Comparison of ENCODE assay signal across 24 cellular contexts in the genomic region with DNA sequence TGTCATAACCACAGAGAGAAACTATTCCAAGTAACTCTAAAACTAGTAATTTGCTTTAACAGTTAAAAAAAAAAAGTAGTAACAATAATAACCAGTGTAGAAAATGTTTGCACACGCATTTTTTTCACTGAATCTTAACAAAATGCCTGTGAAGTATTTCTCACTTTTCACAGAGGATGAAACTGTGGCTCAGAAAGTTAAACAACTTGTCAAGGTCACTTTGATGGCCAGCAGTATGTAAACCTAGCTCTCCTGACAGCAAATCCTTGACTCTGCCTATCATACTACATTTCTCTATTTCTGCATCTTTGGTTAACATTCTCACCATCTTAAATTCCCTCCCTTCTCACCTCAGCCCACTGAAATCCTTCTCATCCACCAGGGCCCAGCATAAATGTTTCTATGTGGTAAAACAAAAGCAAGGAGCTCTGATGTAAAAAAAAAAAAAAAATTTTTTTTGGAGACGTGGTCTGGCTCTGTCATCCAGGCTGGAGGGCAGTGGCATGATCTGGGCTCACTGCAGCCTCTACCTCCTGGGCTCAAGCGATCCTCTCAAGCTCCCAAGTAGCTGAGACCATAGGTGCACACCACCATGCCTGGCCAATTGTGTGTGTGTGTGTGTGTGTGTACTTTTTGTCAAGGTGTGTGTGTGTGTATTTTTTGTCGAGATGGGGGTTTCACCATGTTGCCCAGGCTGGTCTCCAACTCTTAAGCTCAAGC. TPM values are rescaled to one million over a fixed set of nuclear protein-coding genes. Genes with fewer than 3 reads are reported as not detected.
DNase-seq lines count a peak whose midpoint lies in the region; ATAC-seq and TF ChIP-seq lines count a peak whose summit lies in the region.
"Had no signal": no experiment of that assay in that cellular context is flagged by ENCODE, and none has a peak within 500 bp of the region (broad histone marks: within the 10 kb centered on the region; RNA-seq: fewer than 3 reads in every experiment).

No MANE protein-coding gene starts in this region.

- H3K9me3 Mint-ChIP-seq in activated naive CD4-positive, alpha-beta T cell treated with anti-CD3 and anti-CD28 coated beads, Interleukin-2, amount 50 U/mL, for 72 hours: peaks cover 0 to 13% of the 10 kb centered on the region in 2 donors
- peaks cover 4% of the 10 kb centered on the region for H3K9me3 Mint-ChIP-seq in activated T-helper 17 cell treated with anti-CD3 and anti-CD28 coated beads, Interleukin-2, amount 50 U/mL, for 72 hours
- H3K9me3 Mint-ChIP-seq in stimulated activated effector memory CD8-positive, alpha-beta T cell treated with anti-CD3 and anti-CD28 coated beads, Interleukin-12 subunit alpha, Interleukin-12 subunit beta, amount 100 ng/mL, for 72 hours: peaks cover 6% of the 10 kb centered on the region
- H3K9me3 Mint-ChIP-seq: immature natural killer cell, memory B cell had no signal

- no peaks in the 10 kb centered on the region for H3K4me1 ChIP-seq in IMR-90 (ENCODE audit: control insufficient read depth, insufficient read depth, low read length)
- H3K4me1 ChIP-seq: adrenal gland, body of pancreas, sigmoid colon, uterus had no signal

- H3K9me3 ChIP-seq in IMR-90 (ENCODE audit: control insufficient read depth, insufficient read depth, low read length): no peaks in the 10 kb centered on the region
- H3K9me3 ChIP-seq: adrenal gland; BLaER1 treated with 17β-estradiol and CSF1 and Interleukin-3, amounts not matched to agents 10 nM and 100 nM; body of pancreas; sigmoid colon; uterus had no signal

- intact Hi-C loops in IMR-90 (cut with micrococcal nuclease): loop anchor here (10.0 kb wide), 1 partner anchor 936 kb away; no protein-coding TSS in a partner anchor

- H3K4ac ChIP-seq in IMR-90 (ENCODE audit: low read depth, low read length): no peak overlapping the region

- H3K36me3 ChIP-seq in IMR-90 (ENCODE audit: control insufficient read depth, insufficient read depth, low read length): 0 out of 2 replicates have a peak, but pooled peaks cover 11% of the 10 kb centered on the region
- H3K36me3 ChIP-seq: uterus had no signal

- no peak overlapping the region for H3K23ac ChIP-seq in IMR-90 (ENCODE audit: low read depth, low read length)

- no peak overlapping the region for H2AK5ac ChIP-seq in IMR-90 (ENCODE audit: low read depth, low read length)

- no peak overlapping the region for H4K91ac ChIP-seq in IMR-90 (ENCODE audit: insufficient read depth, low read depth, low read length)

- TF ChIP-seq POLR2A in IMR-90 (IDR thresholded peaks at IDR 0.05; ENCODE audit: low read depth, low read length): no peak

- no peaks in the 10 kb centered on the region for H3K27me3 ChIP-seq in IMR-90 (ENCODE audit: control insufficient read depth, insufficient read depth, low read length)
- H3K27me3 ChIP-seq: adrenal gland; BLaER1 treated with 17β-estradiol and CSF1 and Interleukin-3, amounts not matched to agents 10 nM and 100 nM; body of pancreas; sigmoid colon; uterus had no signal

- CTCF ChIA-PET in IMR-90 (lab: Yijun Ruan, JAX): interaction anchor here (0.6 kb wide), 1 partner anchor 32 kb away, joined by 3 read pairs; no protein-coding TSS in a partner anchor

- no peak overlapping the region for H2AK9ac ChIP-seq in IMR-90 (replicated peaks; ENCODE audit: low read depth, low read length, poor library complexity)

- H3K4me2 ChIP-seq in IMR-90 (ENCODE audit: low read depth, low read length): no peak overlapping the region
- H3K4me2 ChIP-seq: BLaER1 treated with 17β-estradiol and CSF1 and Interleukin-3, amounts not matched to agents 10 nM and 100 nM had no signal

- BruUV-seq in IMR-90 (replicated peaks; lab: Mats Ljungman, UMichigan): no TSS peak

- POLR2A ChIA-PET in IMR-90 (lab: Charles Lee; ENCODE audit: unreplicated experiment): no interaction called here

- peaks cover 6 to 50% of the 10 kb centered on the region in 2 donors for H3K36me3 Mint-ChIP-seq in activated naive CD4-positive, alpha-beta T cell treated with anti-CD3 and anti-CD28 coated beads, Interleukin-2, amount 50 U/mL, for 72 hours
- H3K36me3 Mint-ChIP-seq in activated T-helper 17 cell treated with anti-CD3 and anti-CD28 coated beads, Interleukin-2, amount 50 U/mL, for 72 hours (ENCODE audit: low read depth): peaks cover 78% of the 10 kb centered on the region
- H3K36me3 Mint-ChIP-seq in stimulated activated effector memory CD8-positive, alpha-beta T cell treated with anti-CD3 and anti-CD28 coated beads, Interleukin-12 subunit alpha, Interleukin-12 subunit beta, amount 100 ng/mL, for 72 hours: peaks cover 76% of the 10 kb centered on the region

- peak overlapping the region; percentile 77 to 95 for H3K27ac Mint-ChIP-seq in activated naive CD4-positive, alpha-beta T cell treated with anti-CD3 and anti-CD28 coated beads, Interleukin-2, amount 50 U/mL, for 72 hours
- H3K27ac Mint-ChIP-seq in activated T-helper 17 cell treated with anti-CD3 and anti-CD28 coated beads, Interleukin-2, amount 50 U/mL, for 72 hours: peak overlapping the region; percentile 98
- peak overlapping the region; percentile 69 for H3K27ac Mint-ChIP-seq in stimulated activated effector memory CD8-positive, alpha-beta T cell treated with anti-CD3 and anti-CD28 coated beads, Interleukin-12 subunit alpha, Interleukin-12 subunit beta, amount 100 ng/mL, for 72 hours

- peak overlapping the region; percentile 45 for H2BK5ac ChIP-seq in IMR-90 (ENCODE audit: low read depth, low read length, poor library complexity, severe bottlenecking)

- 100% methylated on average over 1 of the region's 4 CpGs; no CpG with 5 or more reads in 1 of the 2 experiments for WGBS in IMR-90 (ENCODE audit: extremely low coverage in 2 of 2, insufficient read length in 1 of 2), 2 experiments

- DNase-seq in activated naive CD4-positive, alpha-beta T cell treated with anti-CD3 and anti-CD28 coated beads, Interleukin-2, amount 50 U/mL, for 72 hours (ENCODE audit: low spot score in 2 of 2): no peak
- no peak for DNase-seq in activated naive CD4-positive, alpha-beta T cell treated with anti-CD3 and anti-CD28 coated beads, Interleukin-2, amount 50 U/mL, for 16 hours
- no peak for DNase-seq in IMR-90
- no peak for DNase-seq in stimulated activated effector memory CD8-positive, alpha-beta T cell treated with anti-CD3 and anti-CD28 coated beads, Interleukin-12 subunit alpha, Interleukin-12 subunit beta, amount 100 ng/mL, for 72 hours (ENCODE audit: low spot score in 2 of 2)
- DNase-seq: adrenal gland; body of pancreas; hypothalamus; immature natural killer cell; NCI-H1048; NCI-H1694; NCI-H524 treated with DMSO at 0.1 percent for 48 hours; posterior cingulate gyrus; Right ventricle myocardium superior; sigmoid colon; stimulated activated CD4-positive, alpha-beta T cell treated with anti-CD3 and anti-CD28 coated beads, Interleukin-4, amount 100 ng/mL, for 24 hours; stimulated activated naive CD4-positive, alpha-beta T cell; uterus had no signal

- no peak overlapping the region for H2BK120ac ChIP-seq in IMR-90 (ENCODE audit: low read depth, low read length)

- H3K4me1 Mint-ChIP-seq in activated T-helper 17 cell treated with anti-CD3 and anti-CD28 coated beads, Interleukin-2, amount 50 U/mL, for 72 hours: peaks cover 28% of the 10 kb centered on the region
- H3K4me1 Mint-ChIP-seq in stimulated activated effector memory CD8-positive, alpha-beta T cell treated with anti-CD3 and anti-CD28 coated beads, Interleukin-12 subunit alpha, Interleukin-12 subunit beta, amount 100 ng/mL, for 72 hours: peaks cover 44% of the 10 kb centered on the region

- H2AFZ ChIP-seq in IMR-90 (replicated peaks; ENCODE audit: low read length, poor library complexity): no peak overlapping the region

- H2BK15ac ChIP-seq in IMR-90 (ENCODE audit: low read depth, low read length): no peak overlapping the region

- H3K56ac ChIP-seq in IMR-90 (ENCODE audit: extremely low read depth, insufficient read depth, low read length): no peak overlapping the region

- H3K14ac ChIP-seq in IMR-90 (replicated peaks; ENCODE audit: low read depth, low read length): no peak overlapping the region

- in situ Hi-C loops in IMR-90 (cut with MboI; ENCODE audit: low sequenced_read_pairs): loop anchor here (10.0 kb wide), 1 partner anchor 936 kb away; no protein-coding TSS in a partner anchor

- H4K8ac ChIP-seq in IMR-90 (ENCODE audit: low read depth in 2 of 2, low read length in 2 of 2): no peak overlapping the region

- no peak overlapping the region for H3K4me3 ChIP-seq in IMR-90 (ENCODE audit: insufficient read depth, low read depth, low read length)
- H3K4me3 ChIP-seq: adrenal gland; BLaER1 treated with 17β-estradiol and CSF1 and Interleukin-3, amounts not matched to agents 10 nM and 100 nM; body of pancreas; sigmoid colon; uterus had no signal

- no peaks in the 10 kb centered on the region; the same call in 1 of the 2 replicates for H4K20me1 ChIP-seq in IMR-90 (ENCODE audit: insufficient read depth, low read length)
- H4K20me1 ChIP-seq: BLaER1 treated with 17β-estradiol and CSF1 and Interleukin-3, amounts not matched to agents 10 nM and 100 nM had no signal

- dilution Hi-C loops in IMR-90 (cut with HindIII; ENCODE audit: low sequenced_read_pairs, unreplicated experiment): no loop called here

- H3K9ac ChIP-seq in IMR-90 (ENCODE audit: low read depth, low read length): no peak overlapping the region
- H3K9ac ChIP-seq: BLaER1 treated with 17β-estradiol and CSF1 and Interleukin-3, amounts not matched to agents 10 nM and 100 nM had no signal

- no peak overlapping the region for H3K18ac ChIP-seq in IMR-90 (ENCODE audit: low read depth, low read length)

- no peak for TF ChIP-seq RAD21 in IMR-90 (IDR thresholded peaks at IDR 0.05; ENCODE audit: low read length)

- no peak for TF ChIP-seq CTCF in IMR-90 (conservative IDR thresholded peaks at IDR 0.05; ENCODE audit: low read depth, low read length)

- H4K5ac ChIP-seq in IMR-90 (ENCODE audit: low read depth, low read length): no peak overlapping the region

- peak in 1 of 2 donors; percentile 50 for ATAC-seq in activated naive CD4-positive, alpha-beta T cell treated with anti-CD3 and anti-CD28 coated beads, Interleukin-2, amount 50 U/mL, for 72 hours
- ATAC-seq in IMR-90 (ENCODE audit: low read depth) (no peak; the same call in 1 of the 2 replicates), HG02970 (IDR thresholded peaks at IDR 0.05; ENCODE audit: low FRiP score, unreplicated experiment) (no peak), GM21825 (IDR thresholded peaks at IDR 0.05; ENCODE audit: unreplicated experiment) (no peak), HG03139 (IDR thresholded peaks at IDR 0.05; ENCODE audit: unreplicated experiment) (no peak)
- ATAC-seq in activated T-helper 17 cell treated with anti-CD3 and anti-CD28 coated beads, Interleukin-2, amount 50 U/mL, for 72 hours (replicated peaks): peak; percentile 39
- ATAC-seq in stimulated activated effector memory CD8-positive, alpha-beta T cell treated with anti-CD3 and anti-CD28 coated beads, Interleukin-12 subunit alpha, Interleukin-12 subunit beta, amount 100 ng/mL, for 72 hours: no peak
- ATAC-seq: body of pancreas had no signal

- no peaks in the 10 kb centered on the region for H3K27me3 Mint-ChIP-seq in activated T-helper 17 cell treated with anti-CD3 and anti-CD28 coated beads, Interleukin-2, amount 50 U/mL, for 72 hours
- H3K27me3 Mint-ChIP-seq: memory B cell had no signal

- H3K9me1 ChIP-seq in IMR-90 (ENCODE audit: insufficient read depth, low read length): no peaks in the 10 kb centered on the region

- no peak overlapping the region for H2BK20ac ChIP-seq in IMR-90 (ENCODE audit: low read depth, low read length)

- H3K27ac ChIP-seq in IMR-90 (ENCODE audit: insufficient read depth, low read length): no peak overlapping the region
- H3K27ac ChIP-seq: adrenal gland; BLaER1 treated with 17β-estradiol and CSF1 and Interleukin-3, amounts not matched to agents 10 nM and 100 nM; body of pancreas; sigmoid colon; uterus had no signal

- H3K79me1 ChIP-seq in IMR-90 (ENCODE audit: low read depth in 1 of 2, low read length in 2 of 2): peaks cover 11 to 24% of the 10 kb centered on the region in 2 experiments

- H3K4me3 Mint-ChIP-seq in activated T-helper 17 cell treated with anti-CD3 and anti-CD28 coated beads, Interleukin-2, amount 50 U/mL, for 72 hours: peak overlapping the region; percentile 79
- H3K4me3 Mint-ChIP-seq in stimulated activated effector memory CD8-positive, alpha-beta T cell treated with anti-CD3 and anti-CD28 coated beads, Interleukin-12 subunit alpha, Interleukin-12 subunit beta, amount 100 ng/mL, for 72 hours: no peak overlapping the region
- H3K4me3 Mint-ChIP-seq: immature natural killer cell, memory B cell had no signal

RNA-seq across cellular contexts. Expression of a gene that starts 26.1 kb away (rescaled TPM):
- total RNA-seq in activated naive CD4-positive, alpha-beta T cell treated with anti-CD3 and anti-CD28 coated beads, Interleukin-2, amount 50 U/mL, for 72 hours: 100 to 1,000 TPM in 1 of 2 donors, 10 to 100 TPM in 1; 87.1 to 186 TPM
- total RNA-seq in IMR-90 (2012; rRNA removed): under 0.01 TPM in 1 of 2 replicates, not detected in the other
- polyA plus RNA-seq in IMR-90 (2012; rRNA removed): 0.07 and 0.12 TPM in 2 replicates
- polyA plus RNA-seq in IMR-90 (2012; cell fraction: cytosol; rRNA removed): under 0.01 and 0.01 TPM in 2 replicates
- 0.26 and 0.38 TPM in 2 replicates for polyA plus RNA-seq in IMR-90 (2012; cell fraction: nucleus; rRNA removed; ENCODE audit: low replicate concordance)
- 100 to 1,000 TPM; 117 to 254 TPM for total RNA-seq in activated T-helper 17 cell treated with anti-CD3 and anti-CD28 coated beads, Interleukin-2, amount 50 U/mL, for 72 hours
- total RNA-seq: endothelial cell of umbilical vein had no signal
- polyA plus RNA-seq: immature natural killer cell had no signal

RNA-seq across cellular contexts. Expression of a gene that starts 34.9 kb away (rescaled TPM):
- 10 to 100 TPM; 21.9 to 29.3 TPM for total RNA-seq in activated naive CD4-positive, alpha-beta T cell treated with anti-CD3 and anti-CD28 coated beads, Interleukin-2, amount 50 U/mL, for 72 hours
- total RNA-seq in IMR-90 (2012; rRNA removed): 13.3 and 29.7 TPM in 2 replicates
- polyA plus RNA-seq in IMR-90 (2012; rRNA removed): 7.7 and 10.6 TPM in 2 replicates
- 0.62 and 0.77 TPM in 2 replicates for polyA plus RNA-seq in IMR-90 (2012; cell fraction: cytosol; rRNA removed)
- polyA plus RNA-seq in IMR-90 (2012; cell fraction: nucleus; rRNA removed; ENCODE audit: low replicate concordance): 0.53 and 5.0 TPM in 2 replicates
- total RNA-seq in activated T-helper 17 cell treated with anti-CD3 and anti-CD28 coated beads, Interleukin-2, amount 50 U/mL, for 72 hours: 10 to 100 TPM; 19.8 to 24.7 TPM

RNA-seq across cellular contexts. Expression of a gene that starts 55.2 kb away (rescaled TPM):
- 10 to 100 TPM; 15.0 to 25.2 TPM for total RNA-seq in activated naive CD4-positive, alpha-beta T cell treated with anti-CD3 and anti-CD28 coated beads, Interleukin-2, amount 50 U/mL, for 72 hours
- total RNA-seq in IMR-90 (2012; rRNA removed): 24.9 and 31.4 TPM in 2 replicates
- polyA plus RNA-seq in IMR-90 (2012; rRNA removed): 20.9 and 23.6 TPM in 2 replicates
- 9.9 and 14.9 TPM in 2 replicates for polyA plus RNA-seq in IMR-90 (2012; cell fraction: cytosol; rRNA removed)
- polyA plus RNA-seq in IMR-90 (2012; cell fraction: nucleus; rRNA removed; ENCODE audit: low replicate concordance): 2.1 and 8.6 TPM in 2 replicates
- total RNA-seq in activated T-helper 17 cell treated with anti-CD3 and anti-CD28 coated beads, Interleukin-2, amount 50 U/mL, for 72 hours: 10 to 100 TPM; 10.4 to 14.1 TPM

Comparison
In these comparisons a context has a peak if more than half of its experiments do, and no peak if none do; other contexts are left out.
1. RNA of a gene that starts 26.1 kb away (total RNA-seq): 117 to 254 TPM in activated T-helper 17 cell treated with anti-CD3 and anti-CD28 coated beads, Interleukin-2, amount 50 U/mL, for 72 hours and 87.1 to 186 TPM in activated naive CD4-positive, alpha-beta T cell treated with anti-CD3 and anti-CD28 coated beads, Interleukin-2, amount 50 U/mL, for 72 hours; under 0.01 TPM in IMR-90; every median in the first group is over 10 times any median in the second.
2. Peak in every context shown above with its lines, with median percentiles within 50 percentile points of each other: H3K27ac Mint-ChIP-seq.